Comparison of ENCODE assay signal across 9 cellular contexts in the genomic region with DNA sequence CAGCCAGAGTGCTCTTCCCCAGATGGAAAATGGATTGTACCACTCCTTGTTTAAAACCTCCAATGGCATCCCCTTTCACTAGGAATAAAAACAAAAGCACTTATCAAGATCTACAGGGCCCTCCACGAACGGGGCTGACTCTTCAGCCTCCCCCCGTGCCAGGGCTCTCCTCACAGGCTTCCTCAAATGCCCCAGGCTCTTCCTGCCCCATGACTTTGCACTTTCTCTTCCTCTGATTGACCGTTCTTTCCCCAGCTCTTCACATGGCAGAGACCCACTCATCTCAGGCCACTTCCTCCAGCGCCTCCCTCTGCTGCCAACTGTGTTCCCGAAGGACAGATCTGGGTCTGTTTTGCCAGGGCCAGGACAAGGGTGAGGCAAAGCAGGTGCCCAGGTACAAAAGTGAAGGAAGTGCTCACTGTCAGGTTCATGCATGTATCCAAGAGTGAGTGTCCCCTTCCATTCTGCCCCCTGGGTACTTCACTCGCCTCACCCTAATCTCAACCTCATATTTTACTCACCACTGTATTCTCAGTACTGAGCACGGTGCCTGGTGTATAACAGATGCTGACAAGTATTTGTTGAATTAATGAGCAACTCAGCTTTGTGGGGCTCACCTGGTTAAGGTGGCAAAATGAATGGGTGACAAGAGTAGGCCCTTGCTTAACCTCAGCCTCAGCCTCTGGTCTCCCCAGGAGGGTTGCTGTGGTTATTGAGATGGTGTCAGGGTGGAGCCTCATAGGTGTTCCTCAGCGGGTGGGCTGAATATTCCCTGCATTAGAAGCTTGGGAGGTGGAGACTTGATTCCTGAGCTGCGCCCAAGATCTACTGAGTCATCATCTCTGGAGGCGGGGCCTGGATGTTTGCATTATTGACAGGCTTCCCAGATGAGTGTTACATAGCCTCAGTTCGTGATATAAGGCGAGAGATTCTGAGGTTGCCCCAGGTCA. TPM values are rescaled to one million over a fixed set of nuclear protein-coding genes. Genes with fewer than 3 reads are reported as not detected.
DNase-seq lines count a peak whose midpoint lies in the region; ATAC-seq, FAIRE-seq and TF ChIP-seq lines count a peak whose summit lies in the region.
"Had no signal": no experiment of that assay in that cellular context is flagged by ENCODE, and none has a peak within 500 bp of the region (broad histone marks: within the 10 kb centered on the region; RNA-seq: fewer than 3 reads in every experiment).

No MANE protein-coding gene starts in this region.

- H3K27me3 Mint-ChIP-seq in GM23338 (ENCODE audit: insufficient read depth, low read depth, poor library complexity) (peaks cover 44% of the 10 kb centered on the region), natural killer cell (ENCODE audit: low read depth in 2 of 2) (peaks cover 0 to 5% of the 10 kb centered on the region in 2 donors)

- no peaks in the 10 kb centered on the region for H3K79me2 ChIP-seq in GM23338 (replicated peaks; ENCODE audit: insufficient read depth)

- FAIRE-seq in bronchial epithelial cell (lab: Jason Lieb, UNC): no peak

- no peak for TF ChIP-seq POLR2A in NB4 (IDR thresholded peaks at IDR 0.05; ENCODE audit: extremely low read depth, insufficient read length)

- H2AFZ ChIP-seq in GM23338: no peak overlapping the region

- H4K20me1 ChIP-seq in GM23338 (replicated peaks; ENCODE audit: insufficient read depth): no peaks in the 10 kb centered on the region

- H3K9me3 Mint-ChIP-seq in GM23338 (no peaks in the 10 kb centered on the region; the same call in 2 of the 3 replicates), natural killer cell (no peaks in the 10 kb centered on the region)

- no peak overlapping the region for H3K27ac ChIP-seq in GM23338 (ENCODE audit: low read depth)

- H3K4me3 ChIP-seq in GM23338 (no peak overlapping the region), NB4 (ENCODE audit: low read depth, low read length) (no peak overlapping the region), bronchial epithelial cell (ENCODE audit: low read depth, low read length) (no peak overlapping the region)

- peaks cover 33% of the 10 kb centered on the region for H3K4me1 ChIP-seq in GM23338 (ENCODE audit: insufficient read depth)

- no peak for ATAC-seq in GM23338
- ATAC-seq in natural killer cell: peak in 2 of 3 donors; percentile 56 to 59
- no peak for ATAC-seq in HG03025 (IDR thresholded peaks at IDR 0.05; ENCODE audit: low FRiP score, unreplicated experiment)
- no peak for ATAC-seq in GM21576 (IDR thresholded peaks at IDR 0.05; ENCODE audit: unreplicated experiment)
- no peak for ATAC-seq in HG02973 (IDR thresholded peaks at IDR 0.05; ENCODE audit: unreplicated experiment)

- H3K4me2 ChIP-seq in GM23338: no peak overlapping the region

- H3K27ac Mint-ChIP-seq in GM23338 (peak overlapping the region; percentile 25), natural killer cell (peak overlapping the region; percentile 7 to 61)

- H3K4me1 Mint-ChIP-seq in GM23338: peaks cover 48% of the 10 kb centered on the region
- H3K4me1 Mint-ChIP-seq in natural killer cell: peaks cover 31 to 40% of the 10 kb centered on the region in 2 donors

- H3K27me3 ChIP-seq in GM23338 (ENCODE audit: insufficient read depth): no peaks in the 10 kb centered on the region
- peaks cover 3% of the 10 kb centered on the region for H3K27me3 ChIP-seq in bronchial epithelial cell (ENCODE audit: control insufficient read depth, insufficient read depth, low read length)

- peaks cover 20% of the 10 kb centered on the region for H3K36me3 ChIP-seq in GM23338 (ENCODE audit: insufficient read depth)
- no peaks in the 10 kb centered on the region for H3K36me3 ChIP-seq in bronchial epithelial cell (ENCODE audit: control insufficient read depth, insufficient read depth, low read length)

- H3F3A ChIP-seq in GM23338 (replicated peaks; ENCODE audit: low read depth): peaks cover 13% of the 10 kb centered on the region; the same call in 1 of the 2 replicates

- intact Hi-C loops in natural killer cell (cut with micrococcal nuclease): no loop called here

- H3K4me3 Mint-ChIP-seq in GM23338: no peak overlapping the region
- peak overlapping the region; percentile 3 for H3K4me3 Mint-ChIP-seq in natural killer cell

- no peak for TF ChIP-seq CTCF in GM23338 (conservative IDR thresholded peaks at IDR 0.05; ENCODE audit: low read depth in 2 of 2)
- no peak for TF ChIP-seq CTCF in NB4 (IDR thresholded peaks at IDR 0.05; ENCODE audit: low read depth, low read length)
- TF ChIP-seq CTCF in bronchial epithelial cell (IDR thresholded peaks at IDR 0.05; ENCODE audit: insufficient read depth, low read length, severe bottlenecking): no peak
- TF ChIP-seq CTCF in natural killer cell (IDR thresholded peaks at IDR 0.05): no peak

- H3K9me2 ChIP-seq in GM23338 (ENCODE audit: insufficient read depth): peaks cover 21% of the 10 kb centered on the region; the same call in 1 of the 2 replicates

- DNase-seq in GM23338 (ENCODE audit: low spot score) (no peak), NB4 (ENCODE audit: low read depth) (peak; percentile 89), bronchial epithelial cell (ENCODE audit: low read depth) (peak; percentile 76), natural killer cell (no peak), NAMALWA (ENCODE audit: low spot score) (no peak)

- H3K36me3 Mint-ChIP-seq in GM23338 (ENCODE audit: low read depth) (peaks cover 65% of the 10 kb centered on the region), natural killer cell (no peaks in the 10 kb centered on the region)

TF ChIP-seq in GM23338, 12 proteins besides CTCF, POLR2A, EP300 and RAD21:
- TF ChIP-seq EZH2 (IDR thresholded peaks at IDR 0.05; ENCODE audit: low read depth, unreplicated experiment) (no peak), POLR2AphosphoS5 (IDR thresholded peaks at IDR 0.05; ENCODE audit: low read depth) (no peak), ZNF462 (CRISPR knock-in tag; IDR thresholded peaks at IDR 0.05) (no peak)
- TF ChIP-seq, protein P1, sequence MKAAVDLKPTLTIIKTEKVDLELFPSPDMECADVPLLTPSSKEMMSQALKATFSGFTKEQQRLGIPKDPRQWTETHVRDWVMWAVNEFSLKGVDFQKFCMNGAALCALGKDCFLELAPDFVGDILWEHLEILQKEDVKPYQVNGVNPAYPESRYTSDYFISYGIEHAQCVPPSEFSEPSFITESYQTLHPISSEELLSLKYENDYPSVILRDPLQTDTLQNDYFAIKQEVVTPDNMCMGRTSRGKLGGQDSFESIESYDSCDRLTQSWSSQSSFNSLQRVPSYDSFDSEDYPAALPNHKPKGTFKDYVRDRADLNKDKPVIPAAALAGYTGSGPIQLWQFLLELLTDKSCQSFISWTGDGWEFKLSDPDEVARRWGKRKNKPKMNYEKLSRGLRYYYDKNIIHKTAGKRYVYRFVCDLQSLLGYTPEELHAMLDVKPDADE (IDR thresholded peaks at IDR 0.05): no peak
TF ChIP-seq in GM23338: peak in this region for 0.

RNA-seq across cellular contexts. Expression of gene SYT6, which starts 39.6 kb away (rescaled TPM):
- 41.7 and 42.6 TPM in 2 replicates for total RNA-seq in GM23338 (2014; rRNA removed; shearing (Covaris generic))
- 25.4 and 31.2 TPM in 2 replicates for polyA plus RNA-seq in GM23338 (2016; fragmentation: Nextera tagmentation; extraction: Ambion mirVana)
- not detected in 2 replicates for total RNA-seq in bronchial epithelial cell
- under 1 TPM in 1 of 3 donors, not detected in 2; 0.13 TPM for total RNA-seq in natural killer cell
- total RNA-seq: fibroblast of lung had no signal
- polyA plus RNA-seq: fibroblast of lung had no signal

Comparison
In these comparisons a context has a peak if more than half of its experiments do, and no peak if none do; other contexts are left out.
1. ATAC-seq: peak in natural killer cell (2 of 3); none in GM23338 (single experiment), HG03025 (single experiment), GM21576 (single experiment) and HG02973 (single experiment).
2. DNase-seq: peak in NB4 (single experiment) and bronchial epithelial cell (single experiment); none in GM23338 (single experiment), natural killer cell (single experiment) and NAMALWA (single experiment).
3. RNA of gene SYT6, which starts 39.6 kb away (total RNA-seq): 41.7 to 42.6 TPM in GM23338; 0.13 TPM in natural killer cell and not detected in bronchial epithelial cell; every median in the first group is over 10 times any median in the second.